9 cellular contexts compared by ENCODE assay signal in the genomic region with DNA sequence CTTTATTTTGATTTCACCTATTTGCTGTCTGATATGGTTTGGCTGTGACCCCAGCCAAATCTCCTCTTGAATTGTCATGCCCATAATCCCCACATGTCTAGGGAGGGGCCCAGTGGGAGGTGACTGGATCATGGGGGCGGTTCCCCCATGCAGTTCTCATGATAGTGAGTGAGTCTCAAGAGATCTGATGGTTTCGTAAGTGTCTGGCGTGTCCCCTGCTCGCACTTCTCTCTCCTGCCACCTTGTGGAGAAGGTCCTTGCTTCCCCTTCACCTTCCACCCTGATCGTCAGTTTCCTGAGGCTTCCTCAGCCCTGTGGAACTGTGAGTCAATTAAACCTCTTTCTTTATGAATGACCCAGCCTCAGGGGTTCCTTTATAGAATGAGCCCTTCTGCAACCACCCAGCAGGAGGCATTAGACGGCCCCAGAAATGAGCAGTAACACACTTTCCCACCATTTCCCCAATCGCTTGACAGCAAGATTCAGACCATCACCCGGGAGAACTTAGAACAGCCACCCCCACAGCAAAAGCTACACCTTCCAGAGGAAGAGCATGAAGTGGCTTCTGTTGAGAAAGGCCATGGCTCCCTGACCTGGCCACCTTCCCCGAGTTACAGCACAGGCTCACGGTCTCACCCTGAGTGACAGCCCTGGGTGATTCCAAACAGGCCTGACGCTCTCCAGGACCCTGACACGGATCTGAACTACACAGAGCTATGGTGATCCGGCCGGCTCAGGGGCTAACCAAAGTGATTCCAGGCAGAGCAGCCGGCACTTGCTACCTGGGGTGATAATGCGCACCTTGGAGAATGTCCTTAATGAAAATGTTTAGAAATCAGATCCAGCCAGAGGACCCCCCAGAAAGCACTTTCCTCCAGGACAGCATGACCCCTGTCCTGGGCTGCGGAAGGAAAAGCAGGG.
DNase-seq lines count a peak whose midpoint lies in the region; ATAC-seq and TF ChIP-seq lines count a peak whose summit lies in the region.
"Had no signal": no experiment of that assay in that cellular context is flagged by ENCODE, and none has a peak within 500 bp of the region (broad histone marks: within the 10 kb centered on the region; RNA-seq: fewer than 3 reads in every experiment).

No MANE protein-coding gene starts in this region.

- no peaks in the 10 kb centered on the region for H3K36me3 ChIP-seq in parathyroid adenoma (ENCODE audit: control insufficient read depth, insufficient read depth, low read length)

- intact Hi-C loops in posterior vena cava (cut with DNase I), result no loop called here

- no peaks in the 10 kb centered on the region for H3K36me3 Mint-ChIP-seq in activated CD4-positive, alpha-beta T cell treated with anti-CD3 and anti-CD28 coated beads, Interleukin-2, amount 10 ng/mL, durations not matched to agents 7 days and 5 days (ENCODE audit: low read depth)
- H3K36me3 Mint-ChIP-seq: activated naive CD4-positive, alpha-beta T cell treated with anti-CD3 and anti-CD28 coated beads, Interleukin-2, amount 50 U/mL, for 24 hours had no signal

- no peaks in the 10 kb centered on the region for H3K79me2 ChIP-seq in parathyroid adenoma

- H3K27ac ChIP-seq in parathyroid adenoma, result no peak overlapping the region

- no peak overlapping the region for H2AFZ ChIP-seq in parathyroid adenoma

- H3K4me2 ChIP-seq in parathyroid adenoma (ENCODE audit: low read length), result no peak overlapping the region

- H3K4me3 ChIP-seq in parathyroid adenoma (ENCODE audit: low read depth, low read length), result no peak overlapping the region

- no peaks in the 10 kb centered on the region for H3K9me3 ChIP-seq in parathyroid adenoma (ENCODE audit: control insufficient read depth, low read length)

- H3K27me3 ChIP-seq in parathyroid adenoma (ENCODE audit: control insufficient read depth, insufficient read depth, low read length), result no peaks in the 10 kb centered on the region

- no peak overlapping the region for H3K4me3 Mint-ChIP-seq in activated CD4-positive, alpha-beta T cell treated with anti-CD3 and anti-CD28 coated beads, Interleukin-2, amount 10 ng/mL, durations not matched to agents 7 days and 5 days
- H3K4me3 Mint-ChIP-seq: activated naive CD4-positive, alpha-beta T cell treated with anti-CD3 and anti-CD28 coated beads, Interleukin-2, amount 50 U/mL, for 24 hours had no signal

- CTCF ChIA-PET in activated CD4-positive, alpha-beta T cell treated with anti-CD3 and anti-CD28 coated beads, Interleukin-2, amount 10 ng/mL, durations not matched to agents 7 days and 5 days (lab: Charles Lee), result no interaction called here

- H3K27me3 Mint-ChIP-seq in activated CD4-positive, alpha-beta T cell treated with anti-CD3 and anti-CD28 coated beads, Interleukin-2, amount 10 ng/mL, durations not matched to agents 7 days and 5 days, result no peaks in the 10 kb centered on the region
- H3K27me3 Mint-ChIP-seq: activated naive CD4-positive, alpha-beta T cell treated with anti-CD3 and anti-CD28 coated beads, Interleukin-2, amount 50 U/mL, for 24 hours had no signal

- ATAC-seq in GM21529 (IDR thresholded peaks at IDR 0.05; ENCODE audit: unreplicated experiment), result no peak

- DNase-seq in NCI-H510A treated with DMSO at 0.1 percent for 48 hours (lab: John Stamatoyannopoulos, UW) (peak; percentile 1), NCI-H510A (lab: John Stamatoyannopoulos, UW) (no peak), NCI-H2196 treated with DMSO at 0.1 percent for 48 hours (lab: John Stamatoyannopoulos, UW; ENCODE audit: unreplicated experiment) (peak; percentile 19), fibroblast of the conjunctiva (ENCODE audit: low read depth) (peak; percentile 57), posterior vena cava (ENCODE audit: low spot score) (no peak)
- peak; percentile 44 for DNase-seq in activated CD4-positive, alpha-beta T cell treated with anti-CD3 and anti-CD28 coated beads, Interleukin-2, amount 10 ng/mL, durations not matched to agents 7 days and 5 days

- no peaks in the 10 kb centered on the region for H3K4me1 ChIP-seq in parathyroid adenoma

- H3K4me1 Mint-ChIP-seq in activated CD4-positive, alpha-beta T cell treated with anti-CD3 and anti-CD28 coated beads, Interleukin-2, amount 10 ng/mL, durations not matched to agents 7 days and 5 days, result peaks cover 4% of the 10 kb centered on the region

- no peak overlapping the region for H3K27ac Mint-ChIP-seq in activated CD4-positive, alpha-beta T cell treated with anti-CD3 and anti-CD28 coated beads, Interleukin-2, amount 10 ng/mL, durations not matched to agents 7 days and 5 days
- H3K27ac Mint-ChIP-seq: activated naive CD4-positive, alpha-beta T cell treated with anti-CD3 and anti-CD28 coated beads, Interleukin-2, amount 50 U/mL, for 24 hours had no signal

- H3K9ac ChIP-seq in parathyroid adenoma, result no peak overlapping the region

- H3K9me3 Mint-ChIP-seq in activated CD4-positive, alpha-beta T cell treated with anti-CD3 and anti-CD28 coated beads, Interleukin-2, amount 10 ng/mL, durations not matched to agents 7 days and 5 days, result no peaks in the 10 kb centered on the region
- H3K9me3 Mint-ChIP-seq: activated naive CD4-positive, alpha-beta T cell treated with anti-CD3 and anti-CD28 coated beads, Interleukin-2, amount 50 U/mL, for 24 hours had no signal

- POLR2A ChIA-PET in activated CD4-positive, alpha-beta T cell treated with anti-CD3 and anti-CD28 coated beads, Interleukin-2, amount 10 ng/mL, durations not matched to agents 7 days and 5 days (lab: Charles Lee), result no interaction called here

- TF ChIP-seq CTCF in parathyroid adenoma (IDR thresholded peaks at IDR 0.05), result peak; percentile 37

Comparison
In these comparisons a context has a peak if more than half of its experiments do, and no peak if none do; other contexts are left out.
1. DNase-seq: peak in NCI-H510A treated with DMSO at 0.1 percent for 48 hours (single experiment), NCI-H2196 treated with DMSO at 0.1 percent for 48 hours (single experiment), activated CD4-positive, alpha-beta T cell treated with anti-CD3 and anti-CD28 coated beads, Interleukin-2, amount 10 ng/mL, durations not matched to agents 7 days and 5 days (single experiment) and fibroblast of the conjunctiva (single experiment); none in NCI-H510A (single experiment) and posterior vena cava (single experiment).